Comparison of ENCODE assay signal across 8 cellular contexts in the genomic region with DNA sequence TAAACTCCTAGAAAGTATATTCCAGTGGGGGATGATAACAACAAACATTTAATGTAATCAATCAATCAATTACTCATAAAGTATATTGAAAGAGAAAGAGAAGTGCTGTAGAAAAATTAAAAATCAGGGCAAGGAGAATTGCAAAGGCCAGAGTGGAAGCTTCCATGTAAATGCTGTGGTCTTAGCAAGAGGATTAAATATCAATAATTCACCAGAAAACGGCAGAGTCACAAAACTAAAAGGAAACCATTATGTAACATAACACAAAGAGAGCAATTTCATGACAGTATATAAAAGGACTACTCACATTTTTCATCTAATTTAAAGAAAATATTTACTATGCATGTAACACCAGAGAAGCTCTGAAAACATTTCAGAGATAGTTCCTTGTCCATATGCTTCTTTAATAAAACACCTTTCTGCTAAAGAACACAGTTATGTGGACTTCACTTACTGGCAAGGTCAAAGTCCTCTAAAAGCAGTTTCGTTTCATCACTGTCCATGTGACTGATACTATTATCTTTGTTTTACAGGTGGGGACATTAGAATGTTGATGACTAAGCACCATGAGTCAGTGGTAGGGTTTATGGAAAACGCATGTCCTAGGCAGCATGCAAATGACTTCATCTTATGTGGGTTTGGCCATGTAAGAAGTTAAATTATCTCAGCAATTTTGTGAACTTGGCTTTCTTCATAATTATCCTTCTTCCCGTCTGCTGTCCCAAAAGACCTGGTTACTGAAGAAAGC.
A peak's percentile ranks its signal among the peaks of the same experiment; 100 is the strongest.
DNase-seq lines count a peak whose midpoint lies in the region; ATAC-seq, FAIRE-seq and TF ChIP-seq lines count a peak whose summit lies in the region.

No MANE protein-coding gene starts in this region.

- no peaks in the 10 kb centered on the region for H3K36me3 Mint-ChIP-seq in progenitor cell of endocrine pancreas (ENCODE audit: insufficient read depth)
- H3K36me3 Mint-ChIP-seq in immature natural killer cell, result no peaks in the 10 kb centered on the region

- peak; percentile 6 to 70 for DNase-seq in A549 (ENCODE audit: low read depth in 1 of 2, low spot score in 1 of 2)
- DNase-seq in KBM-7, result peak; percentile 46
- DNase-seq in dermis blood vessel endothelial cell, result peak; percentile 54
- no peak for DNase-seq in progenitor cell of endocrine pancreas (ENCODE audit: low spot score, unreplicated experiment)
- DNase-seq in NCI-H748 treated with DMSO at 0.1 percent for 48 hours (lab: John Stamatoyannopoulos, UW), result no peak
- no peak for DNase-seq in immature natural killer cell
- no peak for DNase-seq in stimulated activated CD4-positive, alpha-beta T cell treated with anti-CD3 and anti-CD28 coated beads, Interleukin-4, amount 100 ng/mL, for 4 hours

- no peak overlapping the region for H3K4me3 Mint-ChIP-seq in progenitor cell of endocrine pancreas (ENCODE audit: low read depth)
- no peak overlapping the region for H3K4me3 Mint-ChIP-seq in immature natural killer cell

- no peak for TF ChIP-seq POLR2A in A549 (IDR thresholded peaks at IDR 0.05; ENCODE audit: low read length)

- H3K4me3 ChIP-seq in A549, result no peak overlapping the region

- H3K27ac ChIP-seq in A549, result peak overlapping the region; percentile 17 to 60; a peak in 3 of 6 replicates

- no peaks in the 10 kb centered on the region for H3K9me3 Mint-ChIP-seq in progenitor cell of endocrine pancreas (ENCODE audit: low read depth)
- peaks cover 0 to 2% (median 0%) of the 10 kb centered on the region in 6 donors for H3K9me3 Mint-ChIP-seq in immature natural killer cell

- CTCF ChIA-PET in A549 (lab: Yijun Ruan, JAX), result no interaction called here

- H3K27me3 Mint-ChIP-seq in progenitor cell of endocrine pancreas (no peaks in the 10 kb centered on the region), immature natural killer cell (ENCODE audit: low read depth in 3 of 3) (no peaks in the 10 kb centered on the region)

- POLR2A ChIA-PET in A549 (lab: Yijun Ruan, JAX), result no interaction called here

- ATAC-seq in A549 (peak; percentile 67 to 76), GM21381 (IDR thresholded peaks at IDR 0.05; ENCODE audit: unreplicated experiment) (peak; percentile 71)

- H3K4me1 ChIP-seq in A549, result peaks cover 43% of the 10 kb centered on the region

- FAIRE-seq in A549 (lab: Jason Lieb, UNC), result no peak

- TF ChIP-seq EP300 in A549 (IDR thresholded peaks at IDR 0.05), result no peak

- 2% methylated on average over 4 of the region's 4 CpGs for WGBS in A549 (ENCODE audit: missing lambda C conversion rate)

- peak overlapping the region; percentile 65 for H3K27ac Mint-ChIP-seq in progenitor cell of endocrine pancreas
- H3K27ac Mint-ChIP-seq in immature natural killer cell, result no peak overlapping the region

- TF ChIP-seq CTCF in A549 (IDR thresholded peaks at IDR 0.05) (no peak), progenitor cell of endocrine pancreas (IDR thresholded peaks at IDR 0.05; ENCODE audit: unreplicated experiment) (no peak)

- peaks cover 22% of the 10 kb centered on the region for H3K4me1 Mint-ChIP-seq in progenitor cell of endocrine pancreas (ENCODE audit: low read depth)
- no peaks in the 10 kb centered on the region for H3K4me1 Mint-ChIP-seq in immature natural killer cell

- no peaks in the 10 kb centered on the region for H3K9me3 ChIP-seq in A549

- TF ChIP-seq RAD21 in A549 (conservative IDR thresholded peaks at IDR 0.05 in 1 of 2, IDR thresholded peaks at IDR 0.05 in 1 of 2), result no peak

- in situ Hi-C loops in KBM-7 (cut with MboI; ENCODE audit: low pct_unique_long_range_greater_than_20kb, low sequenced_read_pairs), result no loop called here

- peak overlapping the region; percentile 59 for H3K4me2 ChIP-seq in A549

TF ChIP-seq in A549, 52 proteins besides CTCF, POLR2A, EP300 and RAD21:
- TF ChIP-seq JUNB (IDR thresholded peaks at IDR 0.05) (peak; percentile 63), ZSCAN20 (CRISPR knock-in tag; IDR thresholded peaks at IDR 0.05) (no peak), MAFK (IDR thresholded peaks at IDR 0.05; ENCODE audit: partially characterized antibody) (peak; percentile 83), ZC3H11A (IDR thresholded peaks at IDR 0.05) (no peak), FOSL2 (IDR thresholded peaks at IDR 0.05) (peak; percentile 40; the same call in 1 of the 2 replicates), FOSL2 (CRISPR knock-in tag; IDR thresholded peaks at IDR 0.05) (peak; percentile 69)
- TF ChIP-seq, protein P1, sequence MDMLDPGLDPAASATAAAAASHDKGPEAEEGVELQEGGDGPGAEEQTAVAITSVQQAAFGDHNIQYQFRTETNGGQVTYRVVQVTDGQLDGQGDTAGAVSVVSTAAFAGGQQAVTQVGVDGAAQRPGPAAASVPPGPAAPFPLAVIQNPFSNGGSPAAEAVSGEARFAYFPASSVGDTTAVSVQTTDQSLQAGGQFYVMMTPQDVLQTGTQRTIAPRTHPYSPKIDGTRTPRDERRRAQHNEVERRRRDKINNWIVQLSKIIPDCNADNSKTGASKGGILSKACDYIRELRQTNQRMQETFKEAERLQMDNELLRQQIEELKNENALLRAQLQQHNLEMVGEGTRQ (IDR thresholded peaks at IDR 0.05), result peak; percentile 34

Comparison
In these comparisons a context has a peak if more than half of its experiments do, and no peak if none do; other contexts are left out.
1. DNase-seq: peak in A549 (2 of 2), KBM-7 (single experiment) and dermis blood vessel endothelial cell (single experiment); none in progenitor cell of endocrine pancreas (single experiment), NCI-H748 treated with DMSO at 0.1 percent for 48 hours (single experiment), immature natural killer cell (0 of 3) and stimulated activated CD4-positive, alpha-beta T cell treated with anti-CD3 and anti-CD28 coated beads, Interleukin-4, amount 100 ng/mL, for 4 hours (0 of 2).